In genomic region chr4:127124919-127125318, GRCh38 we compare ENCODE assay signal across 15 cellular contexts.
DNase-seq lines count a peak whose midpoint lies in the region; ATAC-seq, FAIRE-seq and TF ChIP-seq lines count a peak whose summit lies in the region.
"Had no signal": no experiment of that assay in that cellular context is flagged by ENCODE, and none has a peak within 500 bp of the region (broad histone marks: within the 10 kb centered on the region; RNA-seq: fewer than 3 reads in every experiment).

No MANE protein-coding gene starts in this region.

- no peak overlapping the region for H2BK5ac ChIP-seq in mesendoderm (ENCODE audit: low read length)

- FAIRE-seq in bronchial epithelial cell (lab: Jason Lieb, UNC) = no peak

- H3K4me2 ChIP-seq in MM.1S (ENCODE audit: low read depth, low read length) (no peak overlapping the region), mesendoderm (ENCODE audit: low read length) (no peak overlapping the region)

- H3K23ac ChIP-seq in mesendoderm (ENCODE audit: low read length) = no peak overlapping the region

- DNase-seq in DMS53 treated with DMSO at 0.1 percent for 48 hours (lab: John Stamatoyannopoulos, UW; ENCODE audit: unreplicated experiment) (peak; percentile 3), MM.1S (no peak), bronchial epithelial cell (ENCODE audit: low read depth) (peak; percentile 39), mesendoderm (peak; percentile 28), NCI-H1930 (lab: John Stamatoyannopoulos, UW) (no peak), Peyer's patch (no peak), CD1c-positive myeloid dendritic cell (ENCODE audit: extremely low spot score) (no peak)
- DNase-seq: activated CD4-positive, alpha-beta memory T cell treated with anti-CD3 and anti-CD28 coated beads for 36 hours; activated naive CD4-positive, alpha-beta T cell treated with anti-CD3 and anti-CD28 coated beads for 36 hours; naive B cell; NCI-H2081 treated with DMSO at 0.1 percent for 48 hours; spleen; stimulated activated CD8-positive, alpha-beta memory T cell treated with anti-CD3 and anti-CD28 coated beads, Interleukin-4, amount 100 ng/mL, for 48 hours; T-cell had no signal

- H4K20me1 ChIP-seq in MM.1S (ENCODE audit: insufficient read depth, low read length) = no peaks in the 10 kb centered on the region

- no peak overlapping the region for H2AK5ac ChIP-seq in mesendoderm (ENCODE audit: low read length)

- H4K5ac ChIP-seq in mesendoderm (ENCODE audit: low read length) = no peak overlapping the region

- H3K9me2 ChIP-seq in MM.1S (replicated peaks; ENCODE audit: insufficient read depth, low read length) = no peaks in the 10 kb centered on the region

- TF ChIP-seq CTCF in MM.1S (IDR thresholded peaks at IDR 0.05; ENCODE audit: low read length) (peak; percentile 15; the same call in 1 of the 2 replicates), bronchial epithelial cell (IDR thresholded peaks at IDR 0.05; ENCODE audit: insufficient read depth, low read length, severe bottlenecking) (peak; percentile 18), Peyer's patch (IDR thresholded peaks at IDR 0.05) (no peak)

- H3K27me3 ChIP-seq in MM.1S (replicated peaks; ENCODE audit: insufficient read depth, low read length) (no peaks in the 10 kb centered on the region), bronchial epithelial cell (ENCODE audit: control insufficient read depth, insufficient read depth, low read length) (no peaks in the 10 kb centered on the region), mesendoderm (ENCODE audit: insufficient read depth, low read length, poor library complexity) (no peaks in the 10 kb centered on the region), Peyer's patch (no peaks in the 10 kb centered on the region)
- H3K27me3 ChIP-seq: spleen had no signal

- no peak for ATAC-seq in GM19351 (IDR thresholded peaks at IDR 0.05; ENCODE audit: unreplicated experiment)
- ATAC-seq: T-cell had no signal

- no peak overlapping the region for H3K27ac ChIP-seq in MM.1S (ENCODE audit: low read length)
- no peak overlapping the region for H3K27ac ChIP-seq in mesendoderm (ENCODE audit: low read depth, low read length)
- no peak overlapping the region for H3K27ac ChIP-seq in Peyer's patch
- H3K27ac ChIP-seq: spleen had no signal

- H3K9ac ChIP-seq in MM.1S (ENCODE audit: low read length) (no peak overlapping the region), mesendoderm (ENCODE audit: low read length) (no peak overlapping the region)

- H3K9me3 ChIP-seq in MM.1S (replicated peaks; ENCODE audit: insufficient read depth, low read length) = no peaks in the 10 kb centered on the region
- peaks cover 0 to 2% (median 0%) of the 10 kb centered on the region in 4 donors for H3K9me3 ChIP-seq in Peyer's patch

- H3K79me2 ChIP-seq in MM.1S (ENCODE audit: low read length) = no peaks in the 10 kb centered on the region
- no peaks in the 10 kb centered on the region for H3K79me2 ChIP-seq in mesendoderm (ENCODE audit: control insufficient read depth, insufficient read depth, low read length)

- no CpG with 5 or more reads among the region's 2 CpGs for WGBS in mesendoderm (ENCODE audit: extremely low coverage, insufficient coverage, low lambda C conversion rate)

- H2AFZ ChIP-seq in MM.1S (ENCODE audit: low read length) = no peak overlapping the region

- H4K8ac ChIP-seq in mesendoderm (ENCODE audit: low read depth, low read length) = no peak overlapping the region

- H3F3A ChIP-seq in MM.1S (ENCODE audit: insufficient read depth, low read length) = no peaks in the 10 kb centered on the region

- TF ChIP-seq POLR2A in Peyer's patch (IDR thresholded peaks at IDR 0.05) = no peak

- no peaks in the 10 kb centered on the region for H3K4me1 ChIP-seq in MM.1S (ENCODE audit: low read length)
- no peaks in the 10 kb centered on the region for H3K4me1 ChIP-seq in mesendoderm (ENCODE audit: control insufficient read depth, low read depth, low read length)
- no peaks in the 10 kb centered on the region for H3K4me1 ChIP-seq in Peyer's patch
- H3K4me1 ChIP-seq: spleen had no signal

- no peak overlapping the region for H2BK120ac ChIP-seq in mesendoderm (ENCODE audit: low read depth, low read length)

- no peaks in the 10 kb centered on the region for H3K79me1 ChIP-seq in mesendoderm (ENCODE audit: low read length)

- H3K4me3 ChIP-seq in MM.1S (ENCODE audit: low read length) = no peak overlapping the region
- H3K4me3 ChIP-seq in bronchial epithelial cell (ENCODE audit: low read depth, low read length) = no peak overlapping the region
- no peak overlapping the region for H3K4me3 ChIP-seq in mesendoderm (ENCODE audit: low read length)
- no peak overlapping the region for H3K4me3 ChIP-seq in Peyer's patch
- H3K4me3 ChIP-seq: spleen had no signal

- no peak overlapping the region for H3K56ac ChIP-seq in mesendoderm (ENCODE audit: low read length)

- H3K36me3 ChIP-seq in MM.1S (replicated peaks; ENCODE audit: insufficient read depth, low read length) (no peaks in the 10 kb centered on the region), bronchial epithelial cell (ENCODE audit: control insufficient read depth, insufficient read depth, low read length) (no peaks in the 10 kb centered on the region), mesendoderm (ENCODE audit: control insufficient read depth, insufficient read depth, low read length) (no peaks in the 10 kb centered on the region), Peyer's patch (no peaks in the 10 kb centered on the region)
- H3K36me3 ChIP-seq: spleen had no signal

- no peak overlapping the region for H3K4ac ChIP-seq in mesendoderm (ENCODE audit: low read depth, low read length)

- H2BK15ac ChIP-seq in mesendoderm (replicated peaks; ENCODE audit: low read depth) = no peak overlapping the region

- no peak overlapping the region for H3K18ac ChIP-seq in mesendoderm (ENCODE audit: low read length)

Comparison
In these comparisons a context has a peak if more than half of its experiments do, and no peak if none do; other contexts are left out.
1. DNase-seq: peak in DMS53 treated with DMSO at 0.1 percent for 48 hours (single experiment), bronchial epithelial cell (single experiment) and mesendoderm (single experiment); none in MM.1S (single experiment), NCI-H1930 (0 of 2), Peyer's patch (0 of 3) and CD1c-positive myeloid dendritic cell (single experiment).
2. CTCF ChIP-seq: peak in MM.1S (single experiment) and bronchial epithelial cell (single experiment); none in Peyer's patch (0 of 6).